ENCODE assay signal across 18 cellular contexts in the genomic region with DNA sequence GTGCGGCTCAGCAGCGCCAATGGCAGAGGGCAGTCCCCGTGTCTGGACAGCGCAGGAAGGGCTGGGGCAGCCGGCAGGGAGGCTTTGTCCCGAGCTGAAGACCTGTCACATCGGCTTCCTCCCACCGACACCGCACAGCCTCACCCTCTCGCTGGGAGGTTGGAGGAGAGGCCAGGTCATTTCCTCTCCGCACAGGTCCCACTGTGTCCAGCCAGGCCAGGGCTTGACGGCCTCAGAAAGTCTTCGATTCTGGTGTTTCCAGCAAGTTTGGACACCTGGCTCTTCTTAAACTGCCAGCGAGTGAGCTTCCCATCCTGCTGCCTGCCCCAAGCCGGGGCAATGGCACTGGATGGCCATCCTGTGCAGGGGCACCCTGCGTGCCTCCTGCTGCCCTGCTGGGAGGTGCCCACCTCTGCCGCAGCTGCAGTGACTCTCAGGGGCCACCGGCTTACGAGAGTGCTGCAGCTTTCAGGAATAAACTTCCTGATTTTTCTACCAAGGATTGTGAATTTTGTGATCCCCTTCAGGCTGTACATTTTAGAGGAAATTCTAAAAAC. TPM values are rescaled to one million over a fixed set of nuclear protein-coding genes. Genes with fewer than 3 reads are reported as not detected.
A peak's percentile ranks its signal among the peaks of the same experiment; 100 is the strongest.
DNase-seq lines count a peak whose midpoint lies in the region; ATAC-seq, FAIRE-seq and TF ChIP-seq lines count a peak whose summit lies in the region.
"Had no signal": no experiment of that assay in that cellular context is flagged by ENCODE, and none has a peak within 500 bp of the region (broad histone marks: within the 10 kb centered on the region; RNA-seq: fewer than 3 reads in every experiment).

No MANE protein-coding gene starts in this region.

- no peak overlapping the region for H3K4me3 Mint-ChIP-seq in activated CD8-positive, alpha-beta memory T cell treated with anti-CD3 and anti-CD28 coated beads, Interleukin-2, amount 10 ng/mL, durations not matched to agents 7 days and 5 days
- H3K4me3 Mint-ChIP-seq in activated naive CD4-positive, alpha-beta T cell treated with anti-CD3 and anti-CD28 coated beads for 36 hours = no peak overlapping the region

- H3K9me3 ChIP-seq in HepG2 (ENCODE audit: low read length) (no peaks in the 10 kb centered on the region), testis (no peaks in the 10 kb centered on the region)
- H3K9me3 ChIP-seq: Caco-2 had no signal

- no peak overlapping the region for H3K4me2 ChIP-seq in HepG2 (ENCODE audit: low read depth, low read length)

- H3K4me1 Mint-ChIP-seq in activated CD8-positive, alpha-beta memory T cell treated with anti-CD3 and anti-CD28 coated beads, Interleukin-2, amount 10 ng/mL, durations not matched to agents 7 days and 5 days = peaks cover 10% of the 10 kb centered on the region
- H3K4me1 Mint-ChIP-seq in activated naive CD4-positive, alpha-beta T cell treated with anti-CD3 and anti-CD28 coated beads for 36 hours (ENCODE audit: low read depth) = no peaks in the 10 kb centered on the region

- H3K27me3 ChIP-seq in HepG2 (ENCODE audit: control insufficient read depth in 1 of 2, insufficient read depth in 2 of 2, low read length in 2 of 2) = no peaks in the 10 kb centered on the region; a peak in 1 of 5 replicates
- no peaks in the 10 kb centered on the region for H3K27me3 ChIP-seq in testis

- H3K36me3 ChIP-seq in HepG2 (replicated peaks in 1 of 2; ENCODE audit: control insufficient read depth in 1 of 2, insufficient read depth in 2 of 2, low read length in 2 of 2) (no peaks in the 10 kb centered on the region), testis (ENCODE audit: low read depth, missing control alignments) (no peaks in the 10 kb centered on the region)

- DNase-seq in activated CD8-positive, alpha-beta memory T cell treated with anti-CD3 and anti-CD28 coated beads for 24 hours = peak; percentile 50
- DNase-seq in activated CD8-positive, alpha-beta memory T cell treated with anti-CD3 and anti-CD28 coated beads, Interleukin-2, amount 10 ng/mL, durations not matched to agents 7 days and 5 days = no peak
- DNase-seq in RWPE1 (ENCODE audit: low spot score) (no peak), HepG2 (ENCODE audit: low spot score) (no peak), testis (peak; percentile 6), RCC 7860 (ENCODE audit: low spot score) (no peak), GF-D8 (lab: John Stamatoyannopoulos, UW) (no peak)
- no peak for DNase-seq in activated naive CD4-positive, alpha-beta T cell treated with anti-CD3 and anti-CD28 coated beads for 36 hours
- DNase-seq: AML-193, Caco-2, DMS53, NCI-H1417, NCI-H2029, NCI-H510A treated with DMSO at 0.1 percent for 48 hours, SIG-M5 had no signal

- peaks cover 31% of the 10 kb centered on the region for H3K36me3 Mint-ChIP-seq in activated CD8-positive, alpha-beta memory T cell treated with anti-CD3 and anti-CD28 coated beads, Interleukin-2, amount 10 ng/mL, durations not matched to agents 7 days and 5 days
- H3K36me3 Mint-ChIP-seq in activated naive CD4-positive, alpha-beta T cell treated with anti-CD3 and anti-CD28 coated beads for 36 hours (ENCODE audit: low read depth) = peaks cover 2% of the 10 kb centered on the region

- TF ChIP-seq RAD21 in HepG2 (CRISPR knock-in tag; IDR thresholded peaks at IDR 0.05) = no peak

- BruUV-seq in HepG2 (replicated peaks; lab: Mats Ljungman, UMichigan) = no TSS peak

- TF ChIP-seq POLR2A in HepG2 (IDR thresholded peaks at IDR 0.05; ENCODE audit: insufficient read depth in 1 of 2, low read depth in 2 of 2, low read length in 2 of 2) = no peak
- TF ChIP-seq POLR2A in testis (IDR thresholded peaks at IDR 0.05) = no peak

- 77% methylated on average over 11 of the region's 19 CpGs for WGBS in HepG2 (ENCODE audit: low lambda C conversion rate)
- WGBS in testis, 2 donors = 83 to 92% methylated on average over 11 to 19 of the region's 19 CpGs

- TF ChIP-seq EP300 in HepG2 (IDR thresholded peaks at IDR 0.05; ENCODE audit: low read depth in 2 of 2, low read length in 2 of 2) = no peak
- TF ChIP-seq EP300 in HepG2 (CRISPR knock-in tag; IDR thresholded peaks at IDR 0.05; ENCODE audit: borderline replicate concordance) = no peak

- ATAC-seq in activated CD8-positive, alpha-beta memory T cell treated with anti-CD3 and anti-CD28 coated beads, Interleukin-2, amount 10 ng/mL, durations not matched to agents 7 days and 5 days = no peak
- peak; percentile 38; the same call in 1 of the 3 replicates for ATAC-seq in HepG2
- ATAC-seq: HCT116 had no signal

- peaks cover 2% of the 10 kb centered on the region for H3K9me3 Mint-ChIP-seq in activated CD8-positive, alpha-beta memory T cell treated with anti-CD3 and anti-CD28 coated beads, Interleukin-2, amount 10 ng/mL, durations not matched to agents 7 days and 5 days (ENCODE audit: low read depth)
- no peaks in the 10 kb centered on the region for H3K9me3 Mint-ChIP-seq in activated naive CD4-positive, alpha-beta T cell treated with anti-CD3 and anti-CD28 coated beads for 36 hours

- no peak for TF ChIP-seq CTCF in RWPE1 (conservative IDR thresholded peaks at IDR 0.05; ENCODE audit: low read depth)
- TF ChIP-seq CTCF in HepG2 (CRISPR knock-in tag; IDR thresholded peaks at IDR 0.05) = no peak
- TF ChIP-seq CTCF in testis (IDR thresholded peaks at IDR 0.05) = no peak

- no peaks in the 10 kb centered on the region for H3K4me1 ChIP-seq in HepG2 (ENCODE audit: insufficient read depth, low read length)
- H3K4me1 ChIP-seq in testis = no peaks in the 10 kb centered on the region
- H3K4me1 ChIP-seq: Caco-2 had no signal

- H4K20me1 ChIP-seq in HepG2 (ENCODE audit: insufficient read depth, low read length) = no peaks in the 10 kb centered on the region

- CTCF ChIA-PET in activated CD8-positive, alpha-beta memory T cell treated with anti-CD3 and anti-CD28 coated beads, Interleukin-2, amount 10 ng/mL, durations not matched to agents 7 days and 5 days (lab: Charles Lee) = no interaction called here
- CTCF ChIA-PET in RWPE1 (lab: Yijun Ruan, JAX) (no interaction called here), HepG2 (lab: Yijun Ruan, JAX; ENCODE audit: low intra/inter-chr PET ratio, low total read pairs) (no interaction called here)
- CTCF ChIA-PET in activated naive CD4-positive, alpha-beta T cell treated with anti-CD3 and anti-CD28 coated beads for 36 hours (lab: Charles Lee) = interaction anchor here (0.8 kb wide), 1 partner anchor 34 kb away, joined by 4 read pairs; a partner anchor contains a TSS

- H3K4me3 ChIP-seq in HepG2 (replicated peaks in 1 of 3; ENCODE audit: insufficient read depth in 1 of 3, low read depth in 2 of 3, low read length in 3 of 3) (no peak overlapping the region), testis (no peak overlapping the region)

- no peak overlapping the region for H2AFZ ChIP-seq in HepG2 (ENCODE audit: low read length)

- POLR2A ChIA-PET in RWPE1 (lab: Yijun Ruan, JAX; ENCODE audit: low non-redundant PET) = no interaction called here
- POLR2A ChIA-PET in HepG2 (lab: Yijun Ruan, JAX) = no interaction called here

- in situ Hi-C loops in HepG2 (cut with HindIII; ENCODE audit: extremely low pct_ligation_motif_present, low pct_unique_long_range_greater_than_20kb) = no loop called here

- H3K27ac ChIP-seq in RWPE1 (peak overlapping the region; percentile 4; the same call in 1 of the 2 replicates), HepG2 (ENCODE audit: extremely low read length, insufficient read depth, low read length) (no peak overlapping the region), testis (no peak overlapping the region)

- intact Hi-C loops in HepG2 (cut with micrococcal nuclease; ENCODE audit: unreplicated experiment) (no loop called here), testis (cut with DNase I; ENCODE audit: low total_unique reads) (no loop called here)
- intact Hi-C loops in activated naive CD4-positive, alpha-beta T cell treated with anti-CD3 and anti-CD28 coated beads for 36 hours (cut with micrococcal nuclease) = no loop called here

- no peak overlapping the region for H3K27ac Mint-ChIP-seq in activated CD8-positive, alpha-beta memory T cell treated with anti-CD3 and anti-CD28 coated beads, Interleukin-2, amount 10 ng/mL, durations not matched to agents 7 days and 5 days
- no peak overlapping the region for H3K27ac Mint-ChIP-seq in activated naive CD4-positive, alpha-beta T cell treated with anti-CD3 and anti-CD28 coated beads for 36 hours

- no peaks in the 10 kb centered on the region for H3K27me3 Mint-ChIP-seq in activated CD8-positive, alpha-beta memory T cell treated with anti-CD3 and anti-CD28 coated beads, Interleukin-2, amount 10 ng/mL, durations not matched to agents 7 days and 5 days
- peaks cover under 1% of the 10 kb centered on the region for H3K27me3 Mint-ChIP-seq in activated naive CD4-positive, alpha-beta T cell treated with anti-CD3 and anti-CD28 coated beads for 36 hours (ENCODE audit: low read depth)

- H3K79me2 ChIP-seq in HepG2 (ENCODE audit: insufficient read depth, low read length) = no peaks in the 10 kb centered on the region

- FAIRE-seq in HepG2 (lab: Jason Lieb, UNC) = no peak
- FAIRE-seq in RCC 7860 (lab: Jason Lieb, UNC) = no peak
- FAIRE-seq: GM12891, GM19239 had no signal

- no peak overlapping the region for H3K9ac ChIP-seq in HepG2 (ENCODE audit: insufficient read depth, low read depth, low read length)

RNA-seq across cellular contexts. Expression of a gene that starts 33.9 kb away (rescaled TPM):
- 10 to 100 TPM; 56.8 to 64.0 TPM for total RNA-seq in activated CD8-positive, alpha-beta memory T cell treated with anti-CD3 and anti-CD28 coated beads, Interleukin-2, amount 10 ng/mL, durations not matched to agents 7 days and 5 days
- total RNA-seq in HepG2 (2016; rRNA removed; fragmentation: Illumina TruSeq; extraction: Trizol) (0.13 and 0.35 TPM in 2 replicates), testis (10 to 100 TPM; 36.9 to 43.4 TPM)
- total RNA-seq in HepG2 (2016; cell fraction: cytosol; rRNA removed; fragmentation: Illumina TruSeq; extraction: Trizol; ENCODE audit: low read depth) = 0.30 and 0.44 TPM in 2 replicates
- 0.17 and 0.19 TPM in 2 replicates for total RNA-seq in HepG2 (2016; cell fraction: insoluble cytoplasmic fraction; rRNA removed; fragmentation: Illumina TruSeq; extraction: Trizol)
- 0.14 and 0.22 TPM in 2 replicates for total RNA-seq in HepG2 (2016; cell fraction: membrane; rRNA removed; fragmentation: Illumina TruSeq; extraction: Trizol)
- total RNA-seq in HepG2 (2016; cell fraction: nucleus; rRNA removed; fragmentation: Illumina TruSeq; extraction: Trizol) = 0.19 and 0.41 TPM in 2 replicates
- polyA plus RNA-seq in HepG2 (2011; rRNA removed) (0.18 and 0.28 TPM in 2 replicates), testis (ENCODE audit: insufficient read depth, low read depth, low replicate concordance) (68.5 TPM)
- 0.17 and 0.20 TPM in 2 replicates for polyA plus RNA-seq in HepG2 (2011; cell fraction: cytosol; rRNA removed)
- 1.5 and 2.1 TPM in 2 replicates for polyA plus RNA-seq in HepG2 (2011; cell fraction: nucleus; rRNA removed)
- polyA plus RNA-seq in HepG2 (2012) = 0.23 and 0.61 TPM in 2 replicates
- 0.16 TPM in 1 of 2 replicates, not detected in the other for polyA plus RNA-seq in HepG2 (2016; cell fraction: cytosol; fragmentation: Illumina TruSeq; extraction: Trizol; ENCODE audit: low read depth)
- polyA plus RNA-seq in HepG2 (2016; cell fraction: insoluble cytoplasmic fraction; fragmentation: Illumina TruSeq; extraction: Trizol; ENCODE audit: low read depth) = 0.15 and 0.39 TPM in 2 replicates
- 0.09 and 0.48 TPM in 2 replicates for polyA plus RNA-seq in HepG2 (2016; cell fraction: membrane; fragmentation: Illumina TruSeq; extraction: Trizol; ENCODE audit: low read depth)
- 0.63 and 0.89 TPM in 2 replicates for polyA plus RNA-seq in HepG2 (2016; cell fraction: nucleus; fragmentation: Illumina TruSeq; extraction: Trizol; ENCODE audit: insufficient read depth, low read depth)
- polyA minus RNA-seq in HepG2 (2011; rRNA and poly(A)+ RNA removed; ENCODE audit: low replicate concordance) = 0.30 and 8.5 TPM in 2 replicates
- 0.40 TPM in 1 of 2 replicates, not detected in the other for polyA minus RNA-seq in HepG2 (2011; cell fraction: cytosol; rRNA and poly(A)+ RNA removed)
- polyA minus RNA-seq in HepG2 (2011; cell fraction: nucleus; rRNA and poly(A)+ RNA removed) = 0.39 and 1.1 TPM in 2 replicates
- 1 to 10 TPM; 4.1 to 5.5 TPM for total RNA-seq in activated naive CD4-positive, alpha-beta T cell treated with anti-CD3 and anti-CD28 coated beads for 36 hours

Comparison
In these comparisons a context has a peak if more than half of its experiments do, and no peak if none do; other contexts are left out.
1. DNase-seq: peak in activated CD8-positive, alpha-beta memory T cell treated with anti-CD3 and anti-CD28 coated beads for 24 hours (single experiment) and testis (single experiment); none in activated CD8-positive, alpha-beta memory T cell treated with anti-CD3 and anti-CD28 coated beads, Interleukin-2, amount 10 ng/mL, durations not matched to agents 7 days and 5 days (single experiment), RWPE1 (single experiment), HepG2 (single experiment), activated naive CD4-positive, alpha-beta T cell treated with anti-CD3 and anti-CD28 coated beads for 36 hours (single experiment), RCC 7860 (single experiment) and GF-D8 (single experiment).
2. RNA of a gene that starts 33.9 kb away (total RNA-seq): 56.8 to 64.0 TPM in activated CD8-positive, alpha-beta memory T cell treated with anti-CD3 and anti-CD28 coated beads, Interleukin-2, amount 10 ng/mL, durations not matched to agents 7 days and 5 days and 36.9 to 43.4 TPM in testis; 4.1 to 5.5 TPM in activated naive CD4-positive, alpha-beta T cell treated with anti-CD3 and anti-CD28 coated beads for 36 hours and 0.13 to 0.44 TPM in HepG2; every median in the first group is over 4 times any median in the second.